ENCODE assay signal across 20 cellular contexts in genomic region chr16:78274771-78275170, GRCh38.
DNase-seq lines count a peak whose midpoint lies in the region; ATAC-seq, FAIRE-seq and TF ChIP-seq lines count a peak whose summit lies in the region.
"Had no signal": no experiment of that assay in that cellular context is flagged by ENCODE, and none has a peak within 500 bp of the region (broad histone marks: within the 10 kb centered on the region; RNA-seq: fewer than 3 reads in every experiment).

No MANE protein-coding gene starts in this region.

- H3K23me2 ChIP-seq in H9 (ENCODE audit: insufficient read length, low read depth, low read length, poor library complexity, severe bottlenecking) (no peaks in the 10 kb centered on the region), H1 (ENCODE audit: low read depth, low read length) (no peaks in the 10 kb centered on the region)

- H3K4me3 Mint-ChIP-seq in H9 (peak overlapping the region; percentile 8 to 35; a peak in 2 of 5 replicates), WTC11 (no peak overlapping the region)
- no peak overlapping the region for H3K4me3 Mint-ChIP-seq in activated T-cell treated with anti-CD3 and anti-CD28 coated beads, Interleukin-2, amount 50 U/mL, for 4 hours
- no peak overlapping the region for H3K4me3 Mint-ChIP-seq in activated T-cell treated with anti-CD3 and anti-CD28 coated beads, Interleukin-2, amount 50 U/mL, for 72 hours
- H3K4me3 Mint-ChIP-seq: B cell; CD4-positive, CD25-positive, alpha-beta regulatory T cell; CD8-positive, alpha-beta T cell; HFFc6 had no signal

- H3K18ac ChIP-seq in H9 (ENCODE audit: insufficient read length, low read depth, low read length): no peak overlapping the region
- H3K18ac ChIP-seq in H1 (ENCODE audit: extremely low read depth, low read length): no peak overlapping the region

- H4K91ac ChIP-seq in H9 (ENCODE audit: insufficient read length, low read depth, low read length) (no peak overlapping the region), H1 (replicated peaks; ENCODE audit: insufficient read length, low read length) (no peak overlapping the region)

- H2BK20ac ChIP-seq in H9 (ENCODE audit: low read depth, low read length, poor library complexity, severe bottlenecking) (no peak overlapping the region), H1 (ENCODE audit: low read length) (peak overlapping the region; percentile 91; the same call in 1 of the 2 replicates)

- TF ChIP-seq RAD21 in H1 (IDR thresholded peaks at IDR 0.05 in 1 of 2, conservative IDR thresholded peaks at IDR 0.05 in 1 of 2; ENCODE audit: low read depth in 2 of 2, low read length in 2 of 2): no peak

- peaks cover 6% of the 10 kb centered on the region; the same call in 1 of the 2 replicates for H3K4me1 ChIP-seq in H9 (ENCODE audit: insufficient read depth, low read length)
- H3K4me1 ChIP-seq in H1 (replicated peaks in 1 of 4; ENCODE audit: control insufficient read depth in 3 of 4, insufficient read depth in 4 of 4, low read length in 3 of 4): peaks cover 5 to 21% (median 18%) of the 10 kb centered on the region in 4 experiments
- no peaks in the 10 kb centered on the region for H3K4me1 ChIP-seq in heart right ventricle
- H3K4me1 ChIP-seq in A673 (ENCODE audit: insufficient read depth, low read length, poor library complexity, severe bottlenecking): no peaks in the 10 kb centered on the region
- H3K4me1 ChIP-seq: BLaER1, Caco-2, HAP-1 had no signal

- peaks cover 0 to 26% (median 0%) of the 10 kb centered on the region in 3 experiments; a peak in 2 of 7 replicates for H3K36me3 Mint-ChIP-seq in H9 (ENCODE audit: insufficient read depth in 1 of 3, low read depth in 3 of 3)
- H3K36me3 Mint-ChIP-seq in WTC11: peaks cover 5% of the 10 kb centered on the region; the same call in 1 of the 2 replicates
- peaks cover 5% of the 10 kb centered on the region for H3K36me3 Mint-ChIP-seq in activated T-cell treated with anti-CD3 and anti-CD28 coated beads, Interleukin-2, amount 50 U/mL, for 4 hours (ENCODE audit: insufficient read depth)
- H3K36me3 Mint-ChIP-seq in activated T-cell treated with anti-CD3 and anti-CD28 coated beads, Interleukin-2, amount 50 U/mL, for 72 hours (ENCODE audit: insufficient read depth in 2 of 2): no peaks in the 10 kb centered on the region

- H2BK15ac ChIP-seq in H9 (ENCODE audit: low read depth, low read length): no peak overlapping the region
- 0 out of 2 replicates have a peak overlapping the region, but pooled peaks have one; percentile 65 for H2BK15ac ChIP-seq in H1 (ENCODE audit: low read length)

- TF ChIP-seq EP300 in H1 (IDR thresholded peaks at IDR 0.05; ENCODE audit: borderline replicate concordance in 1 of 2, low read depth in 2 of 2, low read length in 2 of 2): no peak

- POLR2A ChIA-PET in WTC11 (lab: Charles Lee): no interaction called here
- POLR2A ChIA-PET in H1 (lab: Charles Lee; ENCODE audit: partially characterized antibody): no interaction called here
- POLR2A ChIA-PET in A673 (lab: Charles Lee; ENCODE audit: low non-redundant PET): no interaction called here

- H3K14ac ChIP-seq in H9 (ENCODE audit: insufficient read depth, low read length) (no peak overlapping the region), H1 (ENCODE audit: insufficient read length) (no peak overlapping the region)

- BruUV-seq in A673 (replicated peaks; lab: Mats Ljungman, UMichigan): no TSS peak

- no CpG with 5 or more reads among the region's 4 CpGs for WGBS in H9 (ENCODE audit: extremely low coverage, insufficient read length, low lambda C conversion rate)
- 77% methylated on average over 4 of the region's 4 CpGs; no CpG with 5 or more reads in 1 of the 2 experiments for WGBS in H1 (ENCODE audit: extremely low coverage in 1 of 2, insufficient coverage in 1 of 2, insufficient read length in 1 of 2, insufficient replicate concordance in 2 of 2, low coverage in 1 of 2, low lambda C conversion rate in 2 of 2, missing lambda C conversion rate in 1 of 2), 2 experiments
- WGBS in heart right ventricle, 2 donors: 69 to 78% methylated on average over 4 of the region's 4 CpGs

- H3K36me3 ChIP-seq in H1 (ENCODE audit: control insufficient read depth in 2 of 4, insufficient read depth in 4 of 4, low read length in 3 of 4) (0 out of 8 replicates have a peak, but pooled peaks cover 0 to 3% (median 0%) of the 10 kb centered on the region in 4 experiments), heart right ventricle (no peaks in the 10 kb centered on the region), A673 (ENCODE audit: insufficient read depth, low read length, poor library complexity, severe bottlenecking) (no peaks in the 10 kb centered on the region)
- H3K36me3 ChIP-seq: BLaER1, HAP-1 had no signal

- H4K5ac ChIP-seq in H9 (ENCODE audit: insufficient read length, low read depth, low read length): no peak overlapping the region
- no peak overlapping the region for H4K5ac ChIP-seq in H1 (ENCODE audit: insufficient read length, low read depth, low read length)

- no peak for FAIRE-seq in H1 (lab: Jason Lieb, UNC)
- FAIRE-seq: GM12878, GM19239 had no signal

- no peak overlapping the region for H3K56ac ChIP-seq in H9 (ENCODE audit: insufficient read length, low read depth, low read length)
- H3K56ac ChIP-seq in H1 (replicated peaks; ENCODE audit: insufficient read length, low read depth, low read length): no peak overlapping the region

- no peak for DNase-seq in H9
- DNase-seq in WTC11 (ENCODE audit: low spot score): no peak
- DNase-seq in H1 (ENCODE audit: low read depth in 1 of 2, low spot score in 2 of 2): no peak
- DNase-seq in activated T-cell treated with anti-CD3 and anti-CD28 coated beads, Interleukin-2, amount 50 U/mL, for 4 hours: no peak
- no peak for DNase-seq in heart right ventricle
- DNase-seq in activated T-cell treated with anti-CD3 and anti-CD28 coated beads, Interleukin-2, amount 50 U/mL, for 72 hours: no peak
- DNase-seq in A673 (ENCODE audit: low spot score): no peak
- DNase-seq: Caco-2; CD4-positive, CD25-positive, alpha-beta regulatory T cell; CD8-positive, alpha-beta T cell; DMS153; DND-41; GDM1; HFFc6 had no signal

- TF ChIP-seq POLR2A in H1 (IDR thresholded peaks at IDR 0.05; ENCODE audit: control extremely low read depth in 1 of 2, low read depth in 2 of 2, low read length in 2 of 2): no peak

- no peaks in the 10 kb centered on the region for H3K27me3 ChIP-seq in H9 (ENCODE audit: insufficient read depth, low read length)
- H3K27me3 ChIP-seq in H1 (replicated peaks in 1 of 4; ENCODE audit: control insufficient read depth in 3 of 4, extremely low read depth in 1 of 4, insufficient read depth in 3 of 4, low read length in 3 of 4): no peaks in the 10 kb centered on the region
- H3K27me3 ChIP-seq in heart right ventricle: no peaks in the 10 kb centered on the region
- H3K27me3 ChIP-seq in A673 (replicated peaks; ENCODE audit: insufficient read depth, low read depth, low read length, poor library complexity): no peaks in the 10 kb centered on the region
- H3K27me3 ChIP-seq: BLaER1 had no signal

- H3K27me3 Mint-ChIP-seq in H9 (ENCODE audit: low read depth) (peaks cover 3% of the 10 kb centered on the region; the same call in 1 of the 2 replicates), WTC11 (ENCODE audit: low read depth) (no peaks in the 10 kb centered on the region)
- no peaks in the 10 kb centered on the region for H3K27me3 Mint-ChIP-seq in activated T-cell treated with anti-CD3 and anti-CD28 coated beads, Interleukin-2, amount 50 U/mL, for 4 hours (ENCODE audit: low read depth)
- H3K27me3 Mint-ChIP-seq in activated T-cell treated with anti-CD3 and anti-CD28 coated beads, Interleukin-2, amount 50 U/mL, for 72 hours (ENCODE audit: low read depth): no peaks in the 10 kb centered on the region
- H3K27me3 Mint-ChIP-seq: B cell; CD4-positive, CD25-positive, alpha-beta regulatory T cell had no signal

- intact Hi-C loops in heart right ventricle (cut with DNase I) (no loop called here), A673 (cut with micrococcal nuclease; ENCODE audit: unreplicated experiment) (no loop called here)

- no peaks in the 10 kb centered on the region for H3K79me2 ChIP-seq in H9 (ENCODE audit: insufficient read depth, low read length)
- no peaks in the 10 kb centered on the region for H3K79me2 ChIP-seq in H1 (ENCODE audit: control insufficient read depth in 1 of 2, insufficient read depth in 2 of 2, low read length in 2 of 2)

- no peaks in the 10 kb centered on the region for H3K79me1 ChIP-seq in H9 (ENCODE audit: insufficient read depth, low read depth, low read length, poor library complexity, severe bottlenecking)
- no peaks in the 10 kb centered on the region for H3K79me1 ChIP-seq in H1 (ENCODE audit: low read depth, low read length)

- H2AK5ac ChIP-seq in H9 (ENCODE audit: insufficient read length, low read length) (no peak overlapping the region), H1 (ENCODE audit: low read depth, low read length) (peak overlapping the region; percentile 60; the same call in 1 of the 2 replicates)

- H2BK120ac ChIP-seq in H9 (ENCODE audit: low read depth, low read length, poor library complexity, severe bottlenecking) (no peak overlapping the region), H1 (replicated peaks; ENCODE audit: low read depth, low read length) (no peak overlapping the region)

- H2BK5ac ChIP-seq in H9 (ENCODE audit: insufficient read length, low read length) (no peak overlapping the region), H1 (ENCODE audit: low read depth, low read length) (no peak overlapping the region)

- no peak overlapping the region for H3K4ac ChIP-seq in H9 (ENCODE audit: low read depth, low read length)
- H3K4ac ChIP-seq in H1 (replicated peaks; ENCODE audit: insufficient read length, low read depth, low read length): no peak overlapping the region

- H3K4me3 ChIP-seq in H1 (ENCODE audit: extremely low read depth in 1 of 4, insufficient read depth in 2 of 4, low read depth in 3 of 4, low read length in 4 of 4) (peak overlapping the region in 1 of 4 experiments; percentile 19; a peak in 1 of 8 replicates), heart right ventricle (no peak overlapping the region), A673 (ENCODE audit: low read depth, low read length, poor library complexity, severe bottlenecking) (no peak overlapping the region)
- H3K4me3 ChIP-seq: BLaER1, GM12878, HAP-1 had no signal

- H3K4me2 ChIP-seq in H9 (ENCODE audit: insufficient read depth, insufficient read length, low read length) (no peak overlapping the region), H1 (ENCODE audit: insufficient read depth in 1 of 2, low read depth in 2 of 2, low read length in 2 of 2) (peak overlapping the region in 1 of 2 experiments; percentile 22; a peak in 1 of 4 replicates)
- H3K4me2 ChIP-seq: BLaER1 had no signal

- H2BK12ac ChIP-seq in H9 (ENCODE audit: insufficient read length, low read depth, low read length) (no peak overlapping the region), H1 (ENCODE audit: low read depth, low read length) (no peak overlapping the region)

- no peak overlapping the region for H3T11ph ChIP-seq in H9 (ENCODE audit: low read length)

- H4K8ac ChIP-seq in H9 (replicated peaks; ENCODE audit: insufficient read length, low read depth, low read length): no peak overlapping the region
- H4K8ac ChIP-seq in H1 (ENCODE audit: extremely low read depth, insufficient read depth, low read length): no peak overlapping the region

- H2AFZ ChIP-seq in H9 (ENCODE audit: low read length) (no peak overlapping the region), H1 (ENCODE audit: low read length) (no peak overlapping the region)

- ATAC-seq in WTC11 (no peak), heart right ventricle (no peak)
- no peak for ATAC-seq in activated T-cell treated with anti-CD3 and anti-CD28 coated beads, Interleukin-2, amount 50 U/mL, for 4 hours
- no peak for ATAC-seq in activated T-cell treated with anti-CD3 and anti-CD28 coated beads, Interleukin-2, amount 50 U/mL, for 72 hours (replicated peaks in 1 of 2)
- ATAC-seq: CD8-positive, alpha-beta T cell; GM12878 had no signal

- H3K27ac ChIP-seq in H9 (ENCODE audit: insufficient read length, low read depth, low read length) (no peak overlapping the region), H1 (ENCODE audit: low read depth, low read length) (no peak overlapping the region), heart right ventricle (no peak overlapping the region), A673 (ENCODE audit: low read depth, low read length, poor library complexity, severe bottlenecking) (no peak overlapping the region)
- H3K27ac ChIP-seq: BLaER1, C4-2B had no signal

- peaks cover 5 to 10% of the 10 kb centered on the region in 2 experiments; a peak in 2 of 5 replicates for H3K9me3 Mint-ChIP-seq in H9
- H3K9me3 Mint-ChIP-seq in WTC11: peaks cover 20% of the 10 kb centered on the region
- no peaks in the 10 kb centered on the region for H3K9me3 Mint-ChIP-seq in activated T-cell treated with anti-CD3 and anti-CD28 coated beads, Interleukin-2, amount 50 U/mL, for 4 hours
- no peaks in the 10 kb centered on the region for H3K9me3 Mint-ChIP-seq in activated T-cell treated with anti-CD3 and anti-CD28 coated beads, Interleukin-2, amount 50 U/mL, for 72 hours
- H3K9me3 Mint-ChIP-seq: CD8-positive, alpha-beta T cell had no signal

- H3K9me3 ChIP-seq in H9 (ENCODE audit: control insufficient read depth, low read depth, low read length): no peaks in the 10 kb centered on the region
- H3K9me3 ChIP-seq in H1 (ENCODE audit: insufficient read depth in 2 of 2, low read depth in 1 of 2, low read length in 1 of 2): no peaks in the 10 kb centered on the region
- no peaks in the 10 kb centered on the region for H3K9me3 ChIP-seq in heart right ventricle
- H3K9me3 ChIP-seq in A673 (ENCODE audit: low read depth, low read length, poor library complexity, severe bottlenecking): no peaks in the 10 kb centered on the region
- H3K9me3 ChIP-seq: BLaER1, Caco-2, HAP-1 had no signal

- TF ChIP-seq CTCF in H9 (conservative IDR thresholded peaks at IDR 0.05) (no peak), WTC11 (IDR thresholded peaks at IDR 0.05) (no peak), H1 (IDR thresholded peaks at IDR 0.05; ENCODE audit: control extremely low read depth in 1 of 3, insufficient read depth in 1 of 3, low read depth in 1 of 3, low read length in 3 of 3) (no peak), heart right ventricle (IDR thresholded peaks at IDR 0.05) (no peak), A673 (conservative IDR thresholded peaks at IDR 0.05; ENCODE audit: low read depth, low read length) (no peak)

- no peak overlapping the region for H3K23ac ChIP-seq in H9 (ENCODE audit: insufficient read length, low read depth, low read length)
- no peak overlapping the region for H3K23ac ChIP-seq in H1 (ENCODE audit: insufficient read length)

- H4K20me1 ChIP-seq in H9 (ENCODE audit: control insufficient read depth, insufficient read depth, insufficient read length): no peaks in the 10 kb centered on the region
- H4K20me1 ChIP-seq in H1 (replicated peaks in 1 of 2; ENCODE audit: control insufficient read depth in 1 of 2, insufficient read depth in 2 of 2, low read length in 2 of 2): no peaks in the 10 kb centered on the region
- H4K20me1 ChIP-seq: BLaER1 had no signal

- CTCF ChIA-PET in WTC11 (lab: Charles Lee) (no interaction called here), H1 (lab: Charles Lee; ENCODE audit: partially characterized antibody) (no interaction called here), A673 (lab: Charles Lee) (no interaction called here)

- H3K27ac Mint-ChIP-seq in H9 (peak overlapping the region; percentile 15 to 92 (median 20); a peak in 5 of 7 replicates), WTC11 (peak overlapping the region; percentile 13; the same call in 1 of the 2 replicates)
- no peak overlapping the region for H3K27ac Mint-ChIP-seq in activated T-cell treated with anti-CD3 and anti-CD28 coated beads, Interleukin-2, amount 50 U/mL, for 72 hours
- H3K27ac Mint-ChIP-seq: B cell; CD4-positive, CD25-positive, alpha-beta regulatory T cell; CD8-positive, alpha-beta T cell; HFFc6 had no signal

- H3K9ac ChIP-seq in H9 (ENCODE audit: extremely low read depth, insufficient read length, low read length) (no peak overlapping the region), H1 (replicated peaks in 1 of 4; ENCODE audit: extremely low read depth in 1 of 4, low read depth in 3 of 4, low read length in 3 of 4) (no peak overlapping the region)
- H3K9ac ChIP-seq: BLaER1 had no signal

- H3K4me1 Mint-ChIP-seq in H9 (peaks cover 24 to 25% of the 10 kb centered on the region in 2 experiments), WTC11 (peaks cover 26% of the 10 kb centered on the region)
- no peaks in the 10 kb centered on the region for H3K4me1 Mint-ChIP-seq in activated T-cell treated with anti-CD3 and anti-CD28 coated beads, Interleukin-2, amount 50 U/mL, for 4 hours (ENCODE audit: low read depth)
- no peaks in the 10 kb centered on the region for H3K4me1 Mint-ChIP-seq in activated T-cell treated with anti-CD3 and anti-CD28 coated beads, Interleukin-2, amount 50 U/mL, for 72 hours (ENCODE audit: low read depth)
- H3K4me1 Mint-ChIP-seq: B cell; CD4-positive, CD25-positive, alpha-beta regulatory T cell had no signal

Comparison
In these comparisons a context has a peak if more than half of its experiments do, and no peak if none do; other contexts are left out.
1. H3K4me3 Mint-ChIP-seq: peak in H9 (2 of 2); none in WTC11 (single experiment), activated T-cell treated with anti-CD3 and anti-CD28 coated beads, Interleukin-2, amount 50 U/mL, for 4 hours (single experiment) and activated T-cell treated with anti-CD3 and anti-CD28 coated beads, Interleukin-2, amount 50 U/mL, for 72 hours (0 of 2).